ENCODE assay signal across 26 cellular contexts in genomic region chr1:169089776-169090175, GRCh38.
"Had no signal": no experiment of that assay in that cellular context is flagged by ENCODE, and none has a peak within 500 bp of the region (broad histone marks: within the 10 kb centered on the region; RNA-seq: fewer than 3 reads in every experiment).

No MANE protein-coding gene starts in this region.

- H3K9me3 Mint-ChIP-seq: activated CD4-positive, alpha-beta T cell treated with anti-CD3 and anti-CD28 coated beads, Interleukin-2, amount 10 ng/mL, durations not matched to agents 7 days and 5 days; activated naive CD4-positive, alpha-beta T cell treated with anti-CD3 and anti-CD28 coated beads, Interleukin-2, amount 50 U/mL, for 72 hours; activated T-helper 17 cell treated with anti-CD3 and anti-CD28 coated beads, Interleukin-2, amount 50 U/mL, for 72 hours; nephron progenitor cell; stimulated activated memory B cell treated with anti-CD40 and anti-IgM and Interleukin-4, amounts not matched to agents 10 μg/mL and 1 μg/mL and 100 μg/mL, for 72 hours had no signal

- H3K9me3 ChIP-seq: ascending aorta, colonic mucosa, esophagus squamous epithelium, gastrocnemius medialis, mucosa of descending colon, stomach, thoracic aorta, upper lobe of left lung had no signal

- H3K4me1 ChIP-seq: ascending aorta, upper lobe of left lung had no signal

- DNase-seq: activated CD4-positive, alpha-beta T cell treated with anti-CD3 and anti-CD28 coated beads, Interleukin-2, amount 10 ng/mL, durations not matched to agents 7 days and 5 days; activated CD4-positive, CD25-positive, alpha-beta regulatory T cell treated with anti-CD3 and anti-CD28 coated beads, Interleukin-2, amount 50 U/mL, for 72 hours; activated CD8-positive, alpha-beta T cell treated with anti-CD3 and anti-CD28 coated beads, Interleukin-2, amount 10 ng/mL, durations not matched to agents 7 days and 5 days; brain microvascular endothelial cell; central memory CD4-positive, alpha-beta T cell; colonic mucosa; esophagus squamous epithelium; gastrocnemius medialis; islet precursor cell; left colon; mesenchymal stem cell; mucosa of descending colon; nephron progenitor cell; small intestine; stimulated activated CD4-positive, alpha-beta T cell treated with anti-CD3 and anti-CD28 coated beads, Interleukin-2, amount 100 ng/mL, for 24 hours; stomach; SW 1271; upper lobe of left lung; WERI-Rb-1 had no signal

- H3K9ac ChIP-seq: parathyroid adenoma had no signal

- H3K27me3 ChIP-seq: ascending aorta, brain microvascular endothelial cell, colonic mucosa, esophagus squamous epithelium, gastrocnemius medialis, stomach, upper lobe of left lung had no signal

- H3K4me3 ChIP-seq: ascending aorta, colonic mucosa, esophagus squamous epithelium, gastrocnemius medialis, mucosa of descending colon, stomach, thoracic aorta, upper lobe of left lung had no signal

- H3K4me1 Mint-ChIP-seq: activated CD4-positive, alpha-beta T cell treated with anti-CD3 and anti-CD28 coated beads, Interleukin-2, amount 10 ng/mL, durations not matched to agents 7 days and 5 days had no signal

- ATAC-seq: gastrocnemius medialis; left colon; mucosa of descending colon; sciatic nerve; stimulated activated memory B cell treated with anti-CD40 and anti-IgM and Interleukin-4, amounts not matched to agents 10 μg/mL and 1 μg/mL and 100 μg/mL, for 72 hours had no signal

- H3K36me3 ChIP-seq: ascending aorta, brain microvascular endothelial cell, colonic mucosa, esophagus squamous epithelium, gastrocnemius medialis, stomach, thoracic aorta, upper lobe of left lung, WERI-Rb-1 had no signal

- H3K27ac Mint-ChIP-seq: activated CD4-positive, alpha-beta T cell treated with anti-CD3 and anti-CD28 coated beads, Interleukin-2, amount 10 ng/mL, durations not matched to agents 7 days and 5 days; activated CD8-positive, alpha-beta T cell treated with anti-CD3 and anti-CD28 coated beads, Interleukin-2, amount 10 ng/mL, durations not matched to agents 7 days and 5 days; activated T-helper 17 cell treated with anti-CD3 and anti-CD28 coated beads, Interleukin-2, amount 50 U/mL, for 72 hours; nephron progenitor cell; stimulated activated memory B cell treated with anti-CD40 and anti-IgM and Interleukin-4, amounts not matched to agents 10 μg/mL and 1 μg/mL and 100 μg/mL, for 72 hours had no signal

- H3K27ac ChIP-seq: ascending aorta, brain microvascular endothelial cell, colonic mucosa, esophagus squamous epithelium, gastrocnemius medialis, parathyroid adenoma, stomach, thoracic aorta, upper lobe of left lung, WERI-Rb-1 had no signal

- H3K4me3 Mint-ChIP-seq: activated CD4-positive, alpha-beta T cell treated with anti-CD3 and anti-CD28 coated beads, Interleukin-2, amount 10 ng/mL, durations not matched to agents 7 days and 5 days; activated CD8-positive, alpha-beta T cell treated with anti-CD3 and anti-CD28 coated beads, Interleukin-2, amount 10 ng/mL, durations not matched to agents 7 days and 5 days; activated T-helper 17 cell treated with anti-CD3 and anti-CD28 coated beads, Interleukin-2, amount 50 U/mL, for 72 hours; nephron progenitor cell had no signal

- H3K36me3 Mint-ChIP-seq: activated naive CD4-positive, alpha-beta T cell treated with anti-CD3 and anti-CD28 coated beads, Interleukin-2, amount 50 U/mL, for 72 hours; stimulated activated memory B cell treated with anti-CD40 and anti-IgM and Interleukin-4, amounts not matched to agents 10 μg/mL and 1 μg/mL and 100 μg/mL, for 72 hours had no signal

- H3K79me2 ChIP-seq: parathyroid adenoma had no signal
